ENCODE assay signal across 30 cellular contexts in the genomic region with DNA sequence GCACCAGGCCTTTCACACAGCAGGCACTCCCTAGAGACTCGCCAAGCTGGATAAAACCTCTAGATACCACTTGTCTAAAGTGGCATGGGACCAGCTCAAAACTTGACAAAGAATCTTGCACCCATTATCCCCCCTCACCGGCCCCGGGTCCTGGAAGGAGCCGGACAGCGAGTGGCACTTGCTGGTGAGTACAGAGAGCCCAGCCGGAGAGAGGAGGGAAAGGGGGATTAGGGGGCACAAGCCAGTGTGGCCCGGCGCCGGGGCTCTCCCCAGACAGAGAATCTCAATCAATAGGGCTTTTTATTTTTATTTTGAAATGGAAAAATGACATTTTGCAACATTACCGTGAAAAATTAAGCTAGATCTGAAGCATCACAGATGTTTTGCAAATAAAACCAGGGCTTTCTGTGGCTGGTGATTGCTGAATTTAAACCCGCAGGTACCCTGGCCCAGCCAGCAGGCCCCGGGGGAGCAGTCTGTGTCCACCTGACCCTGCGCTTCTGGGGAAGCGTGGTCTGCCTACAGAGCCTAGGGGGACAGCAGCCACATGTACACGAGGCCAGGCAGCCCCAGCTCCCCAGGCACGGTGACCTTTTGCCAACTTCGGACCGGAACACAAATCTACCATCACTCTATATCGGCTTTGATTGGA. TPM values are rescaled to one million over a fixed set of nuclear protein-coding genes. Genes with fewer than 3 reads are reported as not detected.
"Had no signal": no experiment of that assay in that cellular context is flagged by ENCODE, and none has a peak within 500 bp of the region (broad histone marks: within the 10 kb centered on the region; RNA-seq: fewer than 3 reads in every experiment).

No MANE protein-coding gene starts in this region.

- H3K36me3 ChIP-seq: ascending aorta, Peyer's patch had no signal

- DNase-seq: activated CD4-positive, alpha-beta T cell treated with anti-CD3 and anti-CD28 coated beads for 1 hour; activated CD4-positive, alpha-beta T cell treated with anti-CD3 and anti-CD28 coated beads, Interleukin-2, amount 10 ng/mL, durations not matched to agents 24 days and 14 days; activated CD4-positive, alpha-beta T cell treated with anti-CD3 and anti-CD28 coated beads, Interleukin-2, amount 50 U/mL, for 48 hours; activated CD8-positive, alpha-beta memory T cell treated with anti-CD3 and anti-CD28 coated beads for 24 hours; activated naive CD8-positive, alpha-beta T cell treated with anti-CD3 and anti-CD28 coated beads, Interleukin-2, amount 50 U/mL, for 24 hours; activated T-cell treated with anti-CD3 and anti-CD28 coated beads, Interleukin-2, amount 50 U/mL, for 72 hours; amniotic stem cell; body of pancreas; IMR-90; KBM-7; NCI-H1092 treated with DMSO at 0.1 percent for 48 hours; NCI-H1417 treated with DMSO at 0.1 percent for 48 hours; NCI-H1694; NCI-H2029; NCI-H2107; NCI-H2171 treated with DMSO at 0.1 percent for 48 hours; NCI-H226; NCI-H510A; NCI-H526 treated with DMSO at 0.1 percent for 48 hours; NK-92 treated with Interleukin-12 subunit alpha and Interleukin-12 subunit beta, amount 100 ng/mL, for 24 hours; OCI-M1; SHP77 treated with DMSO at 0.1 percent for 48 hours had no signal

- H3K9me3 ChIP-seq: ascending aorta, body of pancreas, Peyer's patch had no signal

- H3K27ac ChIP-seq: ascending aorta, body of pancreas, Peyer's patch had no signal

- H3K4me3 ChIP-seq: ascending aorta, body of pancreas, Peyer's patch had no signal

- ATAC-seq: activated T-cell treated with anti-CD3 and anti-CD28 coated beads, Interleukin-2, amount 50 U/mL, for 72 hours; body of pancreas; WTC11 had no signal

- H3K4me1 ChIP-seq: ascending aorta, body of pancreas, Peyer's patch had no signal

- H3K27me3 ChIP-seq: ascending aorta, Peyer's patch had no signal

RNA-seq across cellular contexts. Expression of gene VSTM2B, which starts 10.0 kb away (rescaled TPM):
- total RNA-seq: activated CD4-positive, alpha-beta T cell treated with anti-CD3 and anti-CD28 coated beads, Interleukin-2, amount 10 ng/mL, durations not matched to agents 24 days and 14 days; activated T-cell treated with anti-CD3 and anti-CD28 coated beads, Interleukin-2, amount 50 U/mL, for 72 hours; activated T-helper 2 cell treated with anti-CD3 and anti-CD28 coated beads, Interferon-gamma antibody, Interleukin-2, Interleukin-4, amounts not matched to agents 10 μg/mL and 5 μg/mL and 100 μg/mL, durations not matched to agents 14 hours and 24 hours and 36 hours; ascending aorta; body of pancreas; bronchial epithelial cell; IMR-90; LHCN-M2; M059J; Peyer's patch; SK-MEL-5 had no signal
- polyA plus RNA-seq: IMR-90 had no signal
